22 cellular contexts compared by ENCODE assay signal in the genomic region with DNA sequence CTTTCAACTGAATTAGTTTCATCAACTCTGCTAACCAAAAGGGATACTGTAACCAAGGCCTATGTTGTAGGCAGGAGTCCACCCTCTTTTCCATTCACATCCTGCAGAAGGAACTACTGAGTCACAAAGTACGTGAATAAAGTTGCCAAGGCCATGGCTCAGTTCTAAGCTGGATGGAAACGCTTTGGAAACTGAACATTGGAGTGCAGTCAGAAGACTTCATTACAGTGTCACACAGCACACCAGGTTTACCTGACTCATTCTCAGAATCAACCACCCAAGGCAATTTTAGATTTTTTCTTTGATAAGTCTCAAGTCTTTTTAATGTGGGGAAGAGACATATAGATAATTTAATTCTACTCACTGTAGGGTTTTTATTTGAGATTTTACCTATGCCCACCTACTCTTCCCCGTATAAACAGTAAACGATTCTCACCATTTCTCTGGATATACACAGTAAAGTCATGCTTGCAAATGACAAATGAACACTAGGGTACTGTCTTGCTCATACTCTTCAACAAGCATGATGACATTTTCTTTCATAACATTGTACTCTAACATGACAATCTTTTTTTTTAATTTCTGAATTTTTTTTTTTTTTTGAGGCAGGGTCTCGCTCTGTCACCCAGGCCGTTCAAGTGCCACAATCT. TPM values are rescaled to one million over a fixed set of nuclear protein-coding genes. Genes with fewer than 3 reads are reported as not detected.
DNase-seq lines count a peak whose midpoint lies in the region; ATAC-seq and TF ChIP-seq lines count a peak whose summit lies in the region.
"Had no signal": no experiment of that assay in that cellular context is flagged by ENCODE, and none has a peak within 500 bp of the region (broad histone marks: within the 10 kb centered on the region; RNA-seq: fewer than 3 reads in every experiment).

No MANE protein-coding gene starts in this region.

- no peak overlapping the region for H3K9ac ChIP-seq in mesendoderm (ENCODE audit: low read length)
- H3K9ac ChIP-seq: BLaER1 had no signal

- CTCF ChIA-PET in activated CD8-positive, alpha-beta memory T cell treated with anti-CD3 and anti-CD28 coated beads, Interleukin-2, amount 10 ng/mL, durations not matched to agents 7 days and 5 days (lab: Charles Lee) = interaction anchor here (0.7 to 1.5 kb wide), 4 partner anchors 13 to 363 kb away, joined by 3 to 5 read pairs (median 3); no protein-coding TSS in a partner anchor

- WGBS in mesendoderm (ENCODE audit: extremely low coverage, insufficient coverage, low lambda C conversion rate) = no CpG with 5 or more reads among the region's 6 CpGs

- no peak overlapping the region for H3K27ac ChIP-seq in mesendoderm (ENCODE audit: low read depth, low read length)
- H3K27ac ChIP-seq: BLaER1, esophagus squamous epithelium had no signal

- no peak overlapping the region for H2BK5ac ChIP-seq in mesendoderm (ENCODE audit: low read length)

- intact Hi-C loops in activated T-helper 2 cell treated with anti-CD3 and anti-CD28 coated beads, Interferon-gamma antibody, Interleukin-2, Interleukin-4, amounts not matched to agents 10 μg/mL and 5 μg/mL and 100 μg/mL, durations not matched to agents 14 hours and 24 hours and 36 hours (cut with micrococcal nuclease) = loop anchor here (1.0 to 10.0 kb wide), 6 partner anchors 11 to 484 kb away; no protein-coding TSS in a partner anchor

- no peaks in the 10 kb centered on the region for H3K9me3 Mint-ChIP-seq in activated CD8-positive, alpha-beta memory T cell treated with anti-CD3 and anti-CD28 coated beads, Interleukin-2, amount 10 ng/mL, durations not matched to agents 7 days and 5 days (ENCODE audit: low read depth)
- H3K9me3 Mint-ChIP-seq in activated T-helper 2 cell treated with anti-CD3 and anti-CD28 coated beads, Interferon-gamma antibody, Interleukin-2, Interleukin-4, amounts not matched to agents 10 μg/mL and 5 μg/mL and 100 μg/mL, durations not matched to agents 14 hours and 24 hours and 36 hours = no peaks in the 10 kb centered on the region

- H2BK120ac ChIP-seq in mesendoderm (ENCODE audit: low read depth, low read length) = no peak overlapping the region

- H3K4me2 ChIP-seq in mesendoderm (ENCODE audit: low read length) = no peak overlapping the region
- H3K4me2 ChIP-seq: BLaER1 had no signal

- no peaks in the 10 kb centered on the region for H3K79me1 ChIP-seq in mesendoderm (ENCODE audit: low read length)

- H3K27ac Mint-ChIP-seq in activated CD8-positive, alpha-beta memory T cell treated with anti-CD3 and anti-CD28 coated beads, Interleukin-2, amount 10 ng/mL, durations not matched to agents 7 days and 5 days = peak overlapping the region; percentile 74
- peak overlapping the region; percentile 99 for H3K27ac Mint-ChIP-seq in activated T-helper 2 cell treated with anti-CD3 and anti-CD28 coated beads, Interferon-gamma antibody, Interleukin-2, Interleukin-4, amounts not matched to agents 10 μg/mL and 5 μg/mL and 100 μg/mL, durations not matched to agents 14 hours and 24 hours and 36 hours
- H3K27ac Mint-ChIP-seq: nephron progenitor cell had no signal

- DNase-seq in activated CD8-positive, alpha-beta memory T cell treated with anti-CD3 and anti-CD28 coated beads, Interleukin-2, amount 10 ng/mL, durations not matched to agents 7 days and 5 days = peak; percentile 44
- no peak for DNase-seq in activated CD8-positive, alpha-beta memory T cell treated with anti-CD3 and anti-CD28 coated beads, Interleukin-2, amount 50 U/mL, for 48 hours
- DNase-seq in M059J (ENCODE audit: low read depth) = peak; percentile 44
- DNase-seq in activated T-helper 2 cell treated with anti-CD3 and anti-CD28 coated beads, Interferon-gamma antibody, Interleukin-2, Interleukin-4, amounts not matched to agents 10 μg/mL and 5 μg/mL and 100 μg/mL, durations not matched to agents 14 hours and 24 hours and 36 hours (ENCODE audit: low spot score) = peak; percentile 40
- DNase-seq in mesendoderm = no peak
- DNase-seq in inferior parietal cortex (ENCODE audit: extremely low spot score) = no peak
- no peak for DNase-seq in erythroblast (lab: John Stamatoyannopoulos, UW)
- DNase-seq: activated effector memory CD4-positive, alpha-beta T cell treated with anti-CD3 and anti-CD28 coated beads, Interleukin-2, amount 50 U/mL, for 16 hours; Calu3; cerebellar nuclear complex; effector CD4-positive, alpha-beta T cell; esophagus squamous epithelium; left colon; midbrain; NCI-H146; NCI-H69; nephron progenitor cell; posterior cingulate gyrus; Right ventricle myocardium superior; SW 1271 had no signal

- H3K18ac ChIP-seq in mesendoderm (ENCODE audit: low read length) = no peak overlapping the region

- H4K8ac ChIP-seq in mesendoderm (ENCODE audit: low read depth, low read length) = no peak overlapping the region

- peaks cover 8% of the 10 kb centered on the region for H3K36me3 Mint-ChIP-seq in activated CD8-positive, alpha-beta memory T cell treated with anti-CD3 and anti-CD28 coated beads, Interleukin-2, amount 10 ng/mL, durations not matched to agents 7 days and 5 days
- peaks cover 18% of the 10 kb centered on the region for H3K36me3 Mint-ChIP-seq in activated T-helper 2 cell treated with anti-CD3 and anti-CD28 coated beads, Interferon-gamma antibody, Interleukin-2, Interleukin-4, amounts not matched to agents 10 μg/mL and 5 μg/mL and 100 μg/mL, durations not matched to agents 14 hours and 24 hours and 36 hours (ENCODE audit: low read depth)

- H3K4ac ChIP-seq in mesendoderm (ENCODE audit: low read depth, low read length) = no peak overlapping the region

- no peak overlapping the region for H3K4me3 ChIP-seq in mesendoderm (ENCODE audit: low read length)
- H3K4me3 ChIP-seq: BLaER1, esophagus squamous epithelium had no signal

- peak; percentile 92 for ATAC-seq in activated CD8-positive, alpha-beta memory T cell treated with anti-CD3 and anti-CD28 coated beads, Interleukin-2, amount 10 ng/mL, durations not matched to agents 7 days and 5 days
- no peak for ATAC-seq in GM18519 (IDR thresholded peaks at IDR 0.05; ENCODE audit: low FRiP score, unreplicated experiment)
- ATAC-seq: left colon had no signal

- no peaks in the 10 kb centered on the region for H3K79me2 ChIP-seq in mesendoderm (ENCODE audit: control insufficient read depth, insufficient read depth, low read length)

- TF ChIP-seq POLR2A in erythroblast (IDR thresholded peaks at IDR 0.05; ENCODE audit: low read length) = no peak

- no peak overlapping the region for H4K5ac ChIP-seq in mesendoderm (ENCODE audit: low read length)

- H3K56ac ChIP-seq in mesendoderm (ENCODE audit: low read length) = peak overlapping the region; percentile 25

- H3K23ac ChIP-seq in mesendoderm (ENCODE audit: low read length) = no peak overlapping the region

- H2AK5ac ChIP-seq in mesendoderm (ENCODE audit: low read length) = no peak overlapping the region

- H3K4me1 ChIP-seq in mesendoderm (ENCODE audit: control insufficient read depth, low read depth, low read length) = no peaks in the 10 kb centered on the region
- H3K4me1 ChIP-seq: BLaER1, esophagus squamous epithelium had no signal

- no peaks in the 10 kb centered on the region for H3K36me3 ChIP-seq in mesendoderm (ENCODE audit: control insufficient read depth, insufficient read depth, low read length)
- H3K36me3 ChIP-seq: BLaER1, esophagus squamous epithelium had no signal

- no peak overlapping the region for H3K4me3 Mint-ChIP-seq in activated CD8-positive, alpha-beta memory T cell treated with anti-CD3 and anti-CD28 coated beads, Interleukin-2, amount 10 ng/mL, durations not matched to agents 7 days and 5 days
- H3K4me3 Mint-ChIP-seq in activated T-helper 2 cell treated with anti-CD3 and anti-CD28 coated beads, Interferon-gamma antibody, Interleukin-2, Interleukin-4, amounts not matched to agents 10 μg/mL and 5 μg/mL and 100 μg/mL, durations not matched to agents 14 hours and 24 hours and 36 hours (ENCODE audit: low read depth) = peak overlapping the region; percentile 56
- H3K4me3 Mint-ChIP-seq: nephron progenitor cell had no signal

- peaks cover 20% of the 10 kb centered on the region for H3K4me1 Mint-ChIP-seq in activated CD8-positive, alpha-beta memory T cell treated with anti-CD3 and anti-CD28 coated beads, Interleukin-2, amount 10 ng/mL, durations not matched to agents 7 days and 5 days
- H3K4me1 Mint-ChIP-seq in activated T-helper 2 cell treated with anti-CD3 and anti-CD28 coated beads, Interferon-gamma antibody, Interleukin-2, Interleukin-4, amounts not matched to agents 10 μg/mL and 5 μg/mL and 100 μg/mL, durations not matched to agents 14 hours and 24 hours and 36 hours (ENCODE audit: low read depth) = peaks cover 50% of the 10 kb centered on the region
- H3K4me1 Mint-ChIP-seq: nephron progenitor cell had no signal

- H2BK15ac ChIP-seq in mesendoderm (replicated peaks; ENCODE audit: low read depth) = no peak overlapping the region

- H3K27me3 ChIP-seq in mesendoderm (ENCODE audit: insufficient read depth, low read length, poor library complexity) = no peaks in the 10 kb centered on the region
- H3K27me3 ChIP-seq: BLaER1, esophagus squamous epithelium had no signal

- H3K27me3 Mint-ChIP-seq in activated CD8-positive, alpha-beta memory T cell treated with anti-CD3 and anti-CD28 coated beads, Interleukin-2, amount 10 ng/mL, durations not matched to agents 7 days and 5 days = no peaks in the 10 kb centered on the region
- no peaks in the 10 kb centered on the region for H3K27me3 Mint-ChIP-seq in activated T-helper 2 cell treated with anti-CD3 and anti-CD28 coated beads, Interferon-gamma antibody, Interleukin-2, Interleukin-4, amounts not matched to agents 10 μg/mL and 5 μg/mL and 100 μg/mL, durations not matched to agents 14 hours and 24 hours and 36 hours (ENCODE audit: low read depth)

RNA-seq across cellular contexts. Expression of a gene that starts 58.9 kb away (rescaled TPM):
- 1 to 10 TPM; 2.2 to 2.3 TPM for total RNA-seq in activated CD8-positive, alpha-beta memory T cell treated with anti-CD3 and anti-CD28 coated beads, Interleukin-2, amount 10 ng/mL, durations not matched to agents 7 days and 5 days
- total RNA-seq in M059J (2014; rRNA removed; shearing (Covaris generic)) = 11.2 and 18.0 TPM in 2 replicates
- 32.9 and 34.8 TPM in 2 replicates for total RNA-seq in activated T-helper 2 cell treated with anti-CD3 and anti-CD28 coated beads, Interferon-gamma antibody, Interleukin-2, Interleukin-4, amounts not matched to agents 10 μg/mL and 5 μg/mL and 100 μg/mL, durations not matched to agents 14 hours and 24 hours and 36 hours
- 50.9 TPM for polyA plus RNA-seq in mesendoderm (2013, experiment 1 of 2)
- 51.8 TPM for polyA plus RNA-seq in mesendoderm (2013, experiment 2 of 2)

Comparison
In these comparisons a context has a peak if more than half of its experiments do, and no peak if none do; other contexts are left out.
1. DNase-seq: peak in activated CD8-positive, alpha-beta memory T cell treated with anti-CD3 and anti-CD28 coated beads, Interleukin-2, amount 10 ng/mL, durations not matched to agents 7 days and 5 days (single experiment), M059J (single experiment) and activated T-helper 2 cell treated with anti-CD3 and anti-CD28 coated beads, Interferon-gamma antibody, Interleukin-2, Interleukin-4, amounts not matched to agents 10 μg/mL and 5 μg/mL and 100 μg/mL, durations not matched to agents 14 hours and 24 hours and 36 hours (single experiment); none in activated CD8-positive, alpha-beta memory T cell treated with anti-CD3 and anti-CD28 coated beads, Interleukin-2, amount 50 U/mL, for 48 hours (single experiment), mesendoderm (single experiment), inferior parietal cortex (single experiment) and erythroblast (0 of 2).